Comparison of ENCODE assay signal across 8 cellular contexts in genomic region chr2:238439093-238439849, GRCh38. TPM values are rescaled to one million over a fixed set of nuclear protein-coding genes. Genes with fewer than 3 reads are reported as not detected.
DNase-seq lines count a peak whose midpoint lies in the region; TF ChIP-seq lines count a peak whose summit lies in the region.

No MANE protein-coding gene starts in this region.

- no peaks in the 10 kb centered on the region for H3K27me3 Mint-ChIP-seq in activated CD4-positive, alpha-beta memory T cell treated with anti-CD3 and anti-CD28 coated beads for 36 hours

- intact Hi-C loops in activated CD4-positive, alpha-beta memory T cell treated with anti-CD3 and anti-CD28 coated beads for 36 hours (cut with micrococcal nuclease) = loop anchor here (1.0 kb wide), 2 partner anchors 13 to 151 kb away; partner anchors contain the start of genes ASB1 and PER2

- peaks cover 55% of the 10 kb centered on the region for H3K36me3 Mint-ChIP-seq in activated CD4-positive, alpha-beta memory T cell treated with anti-CD3 and anti-CD28 coated beads for 36 hours

- no peaks in the 10 kb centered on the region for H3K9me3 Mint-ChIP-seq in activated CD4-positive, alpha-beta memory T cell treated with anti-CD3 and anti-CD28 coated beads for 36 hours

- peaks cover 47% of the 10 kb centered on the region for H3K4me1 Mint-ChIP-seq in activated CD4-positive, alpha-beta memory T cell treated with anti-CD3 and anti-CD28 coated beads for 36 hours (ENCODE audit: low read depth)

- peak overlapping the region; percentile 23 for H3K4me3 ChIP-seq in fibroblast of pulmonary artery (replicated peaks; ENCODE audit: low read depth, low read length)
- no peak overlapping the region for H3K4me3 ChIP-seq in WERI-Rb-1 (ENCODE audit: low read depth, low read length)

- CTCF ChIA-PET in activated CD4-positive, alpha-beta memory T cell treated with anti-CD3 and anti-CD28 coated beads for 36 hours (lab: Charles Lee) = interaction anchor here (1.2 kb wide), 1 partner anchor 22 kb away, joined by 5 read pairs; no protein-coding TSS in a partner anchor

- no peak overlapping the region for H3K27ac ChIP-seq in WERI-Rb-1

- peak overlapping the region; percentile 56 for H3K4me3 Mint-ChIP-seq in activated CD4-positive, alpha-beta memory T cell treated with anti-CD3 and anti-CD28 coated beads for 36 hours

- POLR2A ChIA-PET in activated CD4-positive, alpha-beta memory T cell treated with anti-CD3 and anti-CD28 coated beads for 36 hours (lab: Charles Lee) = interaction anchor here (2.0 to 2.5 kb wide), 2 partner anchors 11 to 151 kb away, joined by 8 to 13 read pairs; partner anchors contain the start of gene PER2

- H3K27me3 ChIP-seq in WERI-Rb-1 (ENCODE audit: insufficient read depth, low read depth, severe bottlenecking) = no peaks in the 10 kb centered on the region

- H3K27ac Mint-ChIP-seq in activated CD4-positive, alpha-beta memory T cell treated with anti-CD3 and anti-CD28 coated beads for 36 hours = peak overlapping the region; percentile 53

- TF ChIP-seq CTCF in fibroblast of pulmonary artery (IDR thresholded peaks at IDR 0.05; ENCODE audit: low read length, missing control alignments) = no peak
- no peak for TF ChIP-seq CTCF in WERI-Rb-1 (IDR thresholded peaks at IDR 0.05; ENCODE audit: low read depth, low read length)

- DNase-seq in ELR (ENCODE audit: low read depth) (peak; percentile 100), fibroblast of pulmonary artery (ENCODE audit: low read depth) (peak; percentile 99), HK-2 (ENCODE audit: unreplicated experiment) (no peak), WERI-Rb-1 (no peak), NCI-H2081 treated with DMSO at 0.1 percent for 48 hours (lab: John Stamatoyannopoulos, UW) (no peak), NCI-H2029 treated with DMSO at 0.1 percent for 48 hours (lab: John Stamatoyannopoulos, UW) (no peak)
- DNase-seq in activated CD4-positive, alpha-beta memory T cell treated with anti-CD3 and anti-CD28 coated beads for 36 hours = peak; percentile 89
- peak; percentile 50 to 70 (median 51) for DNase-seq in stimulated activated CD4-positive, alpha-beta T cell treated with anti-CD3 and anti-CD28 coated beads, Interleukin-12 subunit alpha, Interleukin-12 subunit beta, amount 100 ng/mL, for 48 hours (ENCODE audit: low read depth in 2 of 3, low spot score in 1 of 3)

- H3K36me3 ChIP-seq in WERI-Rb-1 = peaks cover 47% of the 10 kb centered on the region

- H3K9me3 ChIP-seq in WERI-Rb-1 (ENCODE audit: severe bottlenecking) = no peaks in the 10 kb centered on the region

RNA-seq across cellular contexts. Expression of gene ASB1, which starts 12.5 kb away (rescaled TPM):
- total RNA-seq in activated CD4-positive, alpha-beta memory T cell treated with anti-CD3 and anti-CD28 coated beads for 36 hours = 10 to 100 TPM; 34.6 to 38.8 TPM

Comparison
In these comparisons a context has a peak if more than half of its experiments do, and no peak if none do; other contexts are left out.
1. DNase-seq: peak in ELR (single experiment), activated CD4-positive, alpha-beta memory T cell treated with anti-CD3 and anti-CD28 coated beads for 36 hours (single experiment), fibroblast of pulmonary artery (single experiment) and stimulated activated CD4-positive, alpha-beta T cell treated with anti-CD3 and anti-CD28 coated beads, Interleukin-12 subunit alpha, Interleukin-12 subunit beta, amount 100 ng/mL, for 48 hours (3 of 3); none in HK-2 (single experiment), WERI-Rb-1 (single experiment), NCI-H2081 treated with DMSO at 0.1 percent for 48 hours (single experiment) and NCI-H2029 treated with DMSO at 0.1 percent for 48 hours (single experiment).